Comparison of ENCODE assay signal across 1 cellular context in the genomic region with DNA sequence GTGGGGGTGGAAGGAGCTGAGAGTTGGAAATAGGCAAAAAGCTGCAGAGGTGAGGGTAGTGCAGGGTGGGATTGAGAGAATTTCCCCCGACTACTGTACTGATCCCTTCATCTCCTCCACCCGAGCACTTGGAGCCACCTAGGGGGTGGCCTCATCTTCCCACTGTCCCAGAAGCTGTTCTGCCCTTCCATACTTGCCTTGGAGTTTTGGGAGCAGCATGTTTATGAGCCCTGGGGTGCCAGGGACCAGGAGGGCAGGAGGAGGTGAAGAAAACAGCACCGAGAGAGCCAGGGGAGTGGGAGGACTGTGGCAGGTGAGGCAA.
TF ChIP-seq lines count a peak whose summit lies in the region.

No MANE protein-coding gene starts in this region.

TF ChIP-seq in HepG2, 621 proteins besides CTCF, POLR2A, EP300 and RAD21:
- TF ChIP-seq RXRA (CRISPR knock-in tag; IDR thresholded peaks at IDR 0.05) (no peak; the same call in 1 of the 2 replicates), ZSCAN25 (CRISPR knock-in tag; IDR thresholded peaks at IDR 0.05) (peak; percentile 83), ZFP36L1 (CRISPR knock-in tag; IDR thresholded peaks at IDR 0.05) (0 out of 2 replicates have a peak, but pooled peaks have one; percentile 60), ZNF672 (CRISPR knock-in tag; IDR thresholded peaks at IDR 0.05) (no peak), NR2F6 (IDR thresholded peaks at IDR 0.05) (peak; percentile 9; the same call in 1 of the 2 replicates), NR2F6 (CRISPR knock-in tag; IDR thresholded peaks at IDR 0.05) (no peak)
- TF ChIP-seq, protein P1, sequence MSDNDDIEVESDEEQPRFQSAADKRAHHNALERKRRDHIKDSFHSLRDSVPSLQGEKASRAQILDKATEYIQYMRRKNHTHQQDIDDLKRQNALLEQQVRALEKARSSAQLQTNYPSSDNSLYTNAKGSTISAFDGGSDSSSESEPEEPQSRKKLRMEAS (IDR thresholded peaks at IDR 0.05): 0 out of 2 replicates have a peak, but pooled peaks have one; percentile 1
